ENCODE assay signal across 24 cellular contexts in the genomic region with DNA sequence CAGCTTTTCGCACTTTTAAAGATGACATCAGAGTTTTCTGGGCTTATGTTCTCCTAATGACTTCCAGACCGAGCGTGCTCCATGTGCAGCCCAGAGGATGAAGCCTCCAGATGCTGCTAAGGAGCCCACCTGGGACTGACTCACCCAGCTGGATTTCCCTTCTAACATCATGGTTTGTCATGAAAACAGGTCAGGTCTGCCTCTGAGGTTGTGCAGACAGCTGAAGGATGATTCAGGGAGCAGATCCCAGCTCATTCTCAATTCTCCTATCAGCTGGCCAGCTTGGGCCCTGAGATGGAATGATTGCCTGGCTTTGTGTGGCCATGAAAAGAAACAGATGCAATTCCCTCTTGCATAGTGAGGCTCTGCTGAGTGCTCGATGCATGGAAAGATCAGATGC.
DNase-seq lines count a peak whose midpoint lies in the region; ATAC-seq and TF ChIP-seq lines count a peak whose summit lies in the region.
"Had no signal": no experiment of that assay in that cellular context is flagged by ENCODE, and none has a peak within 500 bp of the region (broad histone marks: within the 10 kb centered on the region; RNA-seq: fewer than 3 reads in every experiment).

No MANE protein-coding gene starts in this region.

- no peak overlapping the region for H2AFZ ChIP-seq in GM23248
- H2AFZ ChIP-seq in neural progenitor cell (replicated peaks), result no peak overlapping the region

- peaks cover 30% of the 10 kb centered on the region for H3F3A ChIP-seq in GM23248 (ENCODE audit: insufficient read depth)
- H3F3A ChIP-seq in neural progenitor cell (ENCODE audit: low read depth), result no peaks in the 10 kb centered on the region

- no peaks in the 10 kb centered on the region for H3K27me3 Mint-ChIP-seq in neural progenitor cell (ENCODE audit: insufficient read depth, low read depth)
- H3K27me3 Mint-ChIP-seq: activated CD8-positive, alpha-beta T cell treated with anti-CD3 and anti-CD28 coated beads for 36 hours; activated naive CD8-positive, alpha-beta T cell treated with anti-CD3 and anti-CD28 coated beads for 36 hours; CD4-positive, CD25-positive, alpha-beta regulatory T cell; central memory CD8-positive, alpha-beta T cell; naive B cell had no signal

- H3K4me1 ChIP-seq in GM23248 (ENCODE audit: insufficient read depth), result peaks cover 35% of the 10 kb centered on the region
- no peaks in the 10 kb centered on the region for H3K4me1 ChIP-seq in neural progenitor cell
- H3K4me1 ChIP-seq: HAP-1, stomach, thyroid gland, vagina had no signal

- H3K9ac ChIP-seq in GM23248 (no peak overlapping the region), neural progenitor cell (no peak overlapping the region)

- WGBS in GM23248 (ENCODE audit: low coverage in 1 of 2, low lambda C conversion rate in 2 of 2, missing lambda C conversion rate in 2 of 2), 2 experiments, result 86 to 88% methylated on average over 4 of the region's 4 CpGs

- H3K9me2 ChIP-seq in GM23248 (ENCODE audit: insufficient read depth), result no peaks in the 10 kb centered on the region

- no peaks in the 10 kb centered on the region for H3K4me1 Mint-ChIP-seq in neural progenitor cell
- H3K4me1 Mint-ChIP-seq: activated naive CD8-positive, alpha-beta T cell treated with anti-CD3 and anti-CD28 coated beads for 36 hours; CD4-positive, CD25-positive, alpha-beta regulatory T cell; central memory CD8-positive, alpha-beta T cell had no signal

- in situ Hi-C loops in GM23248 (cut with MboI), result loop anchor here (10.0 kb wide), 1 partner anchor 121 kb away; a partner anchor contains a TSS

- H3K27me3 ChIP-seq in GM23248 (replicated peaks; ENCODE audit: insufficient read depth) (no peaks in the 10 kb centered on the region), neural progenitor cell (no peaks in the 10 kb centered on the region)
- H3K27me3 ChIP-seq: stomach, thyroid gland, vagina had no signal

- H4K20me1 ChIP-seq in GM23248 (ENCODE audit: insufficient read depth) (no peaks in the 10 kb centered on the region), neural progenitor cell (ENCODE audit: low read depth) (no peaks in the 10 kb centered on the region)

- H3K4me3 ChIP-seq in GM23248, result no peak overlapping the region
- H3K4me3 ChIP-seq in neural progenitor cell, result no peak overlapping the region
- H3K4me3 ChIP-seq: HAP-1, stomach, thyroid gland, vagina had no signal

- H3K36me3 ChIP-seq in GM23248 (ENCODE audit: low read depth), result no peaks in the 10 kb centered on the region
- H3K36me3 ChIP-seq in neural progenitor cell, result no peaks in the 10 kb centered on the region
- H3K36me3 ChIP-seq: HAP-1, stomach, thyroid gland, vagina had no signal

- no peaks in the 10 kb centered on the region for H3K9me3 Mint-ChIP-seq in neural progenitor cell
- H3K9me3 Mint-ChIP-seq: activated CD8-positive, alpha-beta T cell treated with anti-CD3 and anti-CD28 coated beads for 36 hours; activated naive CD8-positive, alpha-beta T cell treated with anti-CD3 and anti-CD28 coated beads for 36 hours; CD4-positive, CD25-positive, alpha-beta regulatory T cell; central memory CD8-positive, alpha-beta T cell had no signal

- peak; percentile 33 for DNase-seq in GM23248
- peak; percentile 73 for DNase-seq in SK-N-DZ (ENCODE audit: low spot score)
- DNase-seq in fibroblast of peridontal ligament (ENCODE audit: extremely low read depth), result peak; percentile 32
- DNase-seq in non-pigmented ciliary epithelial cell (ENCODE audit: low read depth), result peak; percentile 65
- DNase-seq in NCI-H82 (lab: John Stamatoyannopoulos, UW), result no peak
- no peak for DNase-seq in mesenteric fat pad (ENCODE audit: low spot score)
- DNase-seq in neural progenitor cell (ENCODE audit: low spot score), result no peak
- DNase-seq: activated CD8-positive, alpha-beta T cell treated with anti-CD3 and anti-CD28 coated beads for 36 hours; activated naive CD8-positive, alpha-beta T cell treated with anti-CD3 and anti-CD28 coated beads for 36 hours; CD4-positive, CD25-positive, alpha-beta regulatory T cell; KG1; naive B cell; NCI-H1436 treated with DMSO at 0.1 percent for 48 hours; NCI-H2107; NCI-H774; small intestine; stimulated activated CD4-positive, alpha-beta T cell treated with anti-CD3 and anti-CD28 coated beads, Interleukin-1b, Interleukin-23, amount 100 ng/mL, for 48 hours; stomach; T-helper 2 cell; thyroid gland had no signal

- H3K36me3 Mint-ChIP-seq in neural progenitor cell, result no peaks in the 10 kb centered on the region
- H3K36me3 Mint-ChIP-seq: activated naive CD8-positive, alpha-beta T cell treated with anti-CD3 and anti-CD28 coated beads for 36 hours; CD4-positive, CD25-positive, alpha-beta regulatory T cell; naive B cell had no signal

- no peak for TF ChIP-seq CTCF in neural progenitor cell (IDR thresholded peaks at IDR 0.05)

- H3K9me3 ChIP-seq in GM23248 (ENCODE audit: low read depth) (no peaks in the 10 kb centered on the region), neural progenitor cell (ENCODE audit: low read depth) (no peaks in the 10 kb centered on the region)
- H3K9me3 ChIP-seq: HAP-1, stomach, thyroid gland, vagina had no signal

- no peaks in the 10 kb centered on the region for H3K79me2 ChIP-seq in GM23248 (ENCODE audit: insufficient read depth)
- no peaks in the 10 kb centered on the region for H3K79me2 ChIP-seq in neural progenitor cell (ENCODE audit: low read depth)

- H3K27ac Mint-ChIP-seq in neural progenitor cell, result no peak overlapping the region
- H3K27ac Mint-ChIP-seq: activated CD8-positive, alpha-beta T cell treated with anti-CD3 and anti-CD28 coated beads for 36 hours; activated naive CD8-positive, alpha-beta T cell treated with anti-CD3 and anti-CD28 coated beads for 36 hours; CD4-positive, CD25-positive, alpha-beta regulatory T cell had no signal

- ATAC-seq in GM21360 (IDR thresholded peaks at IDR 0.05; ENCODE audit: unreplicated experiment), result no peak
- ATAC-seq: activated CD8-positive, alpha-beta T cell treated with anti-CD3 and anti-CD28 coated beads for 36 hours had no signal

- H3K27ac ChIP-seq in GM23248 (no peak overlapping the region), neural progenitor cell (no peak overlapping the region)
- H3K27ac ChIP-seq: stomach, thyroid gland, vagina had no signal

- no peak overlapping the region for H3K4me2 ChIP-seq in GM23248 (ENCODE audit: unreplicated experiment)
- H3K4me2 ChIP-seq in neural progenitor cell, result no peak overlapping the region

- H3K4me3 Mint-ChIP-seq in neural progenitor cell, result no peak overlapping the region
- H3K4me3 Mint-ChIP-seq: activated CD8-positive, alpha-beta T cell treated with anti-CD3 and anti-CD28 coated beads for 36 hours; activated naive CD8-positive, alpha-beta T cell treated with anti-CD3 and anti-CD28 coated beads for 36 hours; CD4-positive, CD25-positive, alpha-beta regulatory T cell; central memory CD8-positive, alpha-beta T cell; naive B cell had no signal

Comparison
In these comparisons a context has a peak if more than half of its experiments do, and no peak if none do; other contexts are left out.
1. DNase-seq: peak in GM23248 (single experiment), SK-N-DZ (single experiment), fibroblast of peridontal ligament (single experiment) and non-pigmented ciliary epithelial cell (single experiment); none in NCI-H82 (single experiment), mesenteric fat pad (single experiment) and neural progenitor cell (single experiment).